1 cellular context compared by ENCODE assay signal in genomic region chr5:151721087-151721646, GRCh38.
TF ChIP-seq lines count a peak whose summit lies in the region.

No MANE protein-coding gene starts in this region.

TF ChIP-seq in HepG2, 621 proteins besides CTCF, POLR2A, EP300 and RAD21:
- no peak for TF ChIP-seq ZNF12 (CRISPR knock-in tag; IDR thresholded peaks at IDR 0.05)
- no peak for TF ChIP-seq SAP130 (CRISPR knock-in tag; IDR thresholded peaks at IDR 0.05; ENCODE audit: low read depth)
- TF ChIP-seq ZNF777 (CRISPR knock-in tag; IDR thresholded peaks at IDR 0.05), result no peak
- no peak for TF ChIP-seq ZNF556 (CRISPR knock-in tag; IDR thresholded peaks at IDR 0.05; ENCODE audit: borderline replicate concordance)
- no peak for TF ChIP-seq NR1H2 (CRISPR knock-in tag; IDR thresholded peaks at IDR 0.05; ENCODE audit: borderline replicate concordance, low read depth)
- no peak for TF ChIP-seq MBD4 (IDR thresholded peaks at IDR 0.05; ENCODE audit: borderline replicate concordance, low read length)
- no peak for TF ChIP-seq CHCHD3 (CRISPR knock-in tag; IDR thresholded peaks at IDR 0.05)
- no peak for TF ChIP-seq THYN1 (CRISPR knock-in tag; IDR thresholded peaks at IDR 0.05; ENCODE audit: borderline replicate concordance, low read depth)
- TF ChIP-seq PLRG1 (conservative IDR thresholded peaks at IDR 0.05), result no peak
- TF ChIP-seq PAWR (CRISPR knock-in tag; IDR thresholded peaks at IDR 0.05; ENCODE audit: borderline replicate concordance), result no peak
- no peak for TF ChIP-seq ARNT (IDR thresholded peaks at IDR 0.05)
- no peak for TF ChIP-seq SUZ12 (IDR thresholded peaks at IDR 0.05; ENCODE audit: low read depth, low read length)
- no peak for TF ChIP-seq NONO (IDR thresholded peaks at IDR 0.05)
- TF ChIP-seq NONO (CRISPR knock-in tag; conservative IDR thresholded peaks at IDR 0.05), result no peak
